ENCODE assay signal across 8 cellular contexts in genomic region chr12:76084277-76085158, GRCh38. TPM values are rescaled to one million over a fixed set of nuclear protein-coding genes. Genes with fewer than 3 reads are reported as not detected.
DNase-seq lines count a peak whose midpoint lies in the region; ATAC-seq and TF ChIP-seq lines count a peak whose summit lies in the region.

A gene with protein sequence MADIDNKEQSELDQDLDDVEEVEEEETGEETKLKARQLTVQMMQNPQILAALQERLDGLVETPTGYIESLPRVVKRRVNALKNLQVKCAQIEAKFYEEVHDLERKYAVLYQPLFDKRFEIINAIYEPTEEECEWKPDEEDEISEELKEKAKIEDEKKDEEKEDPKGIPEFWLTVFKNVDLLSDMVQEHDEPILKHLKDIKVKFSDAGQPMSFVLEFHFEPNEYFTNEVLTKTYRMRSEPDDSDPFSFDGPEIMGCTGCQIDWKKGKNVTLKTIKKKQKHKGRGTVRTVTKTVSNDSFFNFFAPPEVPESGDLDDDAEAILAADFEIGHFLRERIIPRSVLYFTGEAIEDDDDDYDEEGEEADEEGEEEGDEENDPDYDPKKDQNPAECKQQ (minus strand): TSS chr12:76084685. CDS start chr12:76074219, 10,466 bp downstream.

- peak within 1 kb of the TSS; percentile 99 for H3K27ac Mint-ChIP-seq in chondrocyte (ENCODE audit: unreplicated experiment)

- H3K4me1 Mint-ChIP-seq in chondrocyte (ENCODE audit: low read depth): peaks cover 46% of the 10 kb centered on the region

- no peak for TF ChIP-seq CTCF in chondrocyte (IDR thresholded peaks at IDR 0.05)

- TF ChIP-seq POLR2A in GM19099 (IDR thresholded peaks at IDR 0.05; ENCODE audit: extremely low read depth, insufficient read length, low read depth): peak; percentile 94

- no peaks in the 10 kb centered on the region for H3K36me3 Mint-ChIP-seq in chondrocyte (ENCODE audit: low read depth)

- no peaks in the 10 kb centered on the region for H3K27me3 Mint-ChIP-seq in chondrocyte (ENCODE audit: low read depth)

- no peaks in the 10 kb centered on the region for H3K9me3 Mint-ChIP-seq in chondrocyte (ENCODE audit: low read depth)

- DNase-seq in AG20443 (ENCODE audit: low spot score) (peak; percentile 97), NCI-H510A (lab: John Stamatoyannopoulos, UW) (peak; percentile 98), chondrocyte (ENCODE audit: low spot score) (peak; percentile 99), kidney glomerular epithelial cell (lab: John Stamatoyannopoulos, UW) (peak; percentile 92)
- peak; percentile 93 to 95 for DNase-seq in activated CD4-positive, alpha-beta T cell treated with anti-CD3 and anti-CD28 coated beads for 24 hours (ENCODE audit: low read depth in 2 of 2)
- peak; percentile 92 to 93 for DNase-seq in stimulated activated CD4-positive, alpha-beta T cell treated with anti-CD3 and anti-CD28 coated beads, Interleukin-1b, Interleukin-23, amount 100 ng/mL, for 1 hour (ENCODE audit: low read depth in 2 of 2)

- ATAC-seq in HG03432 (IDR thresholded peaks at IDR 0.05; ENCODE audit: unreplicated experiment): peak; percentile 92

- peak within 1 kb of the TSS; percentile 95 for H3K4me3 Mint-ChIP-seq in chondrocyte (ENCODE audit: unreplicated experiment)

RNA-seq across cellular contexts. Expression of the gene that starts here (rescaled TPM):
- 386 to 418 TPM (median 410 TPM) in 3 replicates for total RNA-seq in chondrocyte

Comparison
In these comparisons a context has a peak if more than half of its experiments do, and no peak if none do; other contexts are left out.
1. Peak in every context shown above with its lines: DNase-seq and ATAC-seq.